26 cellular contexts compared by ENCODE assay signal in genomic region chr1:39949891-39950290, GRCh38. TPM values are rescaled to one million over a fixed set of nuclear protein-coding genes. Genes with fewer than 3 reads are reported as not detected.
"Had no signal": no experiment of that assay in that cellular context is flagged by ENCODE, and none has a peak within 500 bp of the region (broad histone marks: within the 10 kb centered on the region; RNA-seq: fewer than 3 reads in every experiment).

No MANE protein-coding gene starts in this region.

- DNase-seq: activated CD4-positive, alpha-beta T cell treated with anti-CD3 and anti-CD28 coated beads, Interleukin-2, amount 10 ng/mL, durations not matched to agents 24 days and 14 days; activated CD4-positive, alpha-beta T cell treated with anti-CD3 and anti-CD28 coated beads, Interleukin-2, amount 50 U/mL, for 48 hours; activated CD8-positive, alpha-beta T cell treated with anti-CD3 and anti-CD28 coated beads, Interleukin-2, amount 10 ng/mL, durations not matched to agents 7 days and 5 days; activated effector memory CD4-positive, alpha-beta T cell treated with Interleukin-2 at 50 U/mL for 16 hours; activated naive CD4-positive, alpha-beta T cell treated with anti-CD3 and anti-CD28 coated beads, Interleukin-2, amount 10 ng/mL, durations not matched to agents 7 days and 5 days; activated naive CD8-positive, alpha-beta T cell treated with anti-CD3 and anti-CD28 coated beads, Interleukin-2, amount 50 U/mL, for 24 hours; activated T-cell treated with anti-CD3 and anti-CD28 coated beads, Interleukin-2, amount 50 U/mL, for 4 hours; anterior cingulate cortex; IMR-90; MG63; NCI-H1092; NCI-H1436 treated with DMSO at 0.1 percent for 48 hours; NCI-H1694 treated with DMSO at 0.1 percent for 48 hours; NCI-H2029; NCI-H345; NCI-H524 treated with DMSO at 0.1 percent for 48 hours; NK-92 treated with Interleukin-12 subunit alpha and Interleukin-12 subunit beta, amount 100 ng/mL, for 24 hours; OCI-M1; SHP77; SJCRH30; T1000 had no signal

- H3K4me3 ChIP-seq: K562, MG63, SJCRH30, SK-N-MC had no signal

- H3K36me3 ChIP-seq: MG63, SJCRH30 had no signal

- H3K36me3 Mint-ChIP-seq: activated naive CD4-positive, alpha-beta T cell treated with anti-CD3 and anti-CD28 coated beads, Interleukin-2, amount 10 ng/mL, durations not matched to agents 7 days and 5 days; activated naive CD8-positive, alpha-beta T cell; brain had no signal

- H3K4me3 Mint-ChIP-seq: activated CD4-positive, alpha-beta T cell treated with anti-CD3 and anti-CD28 coated beads, Interleukin-2, amount 10 ng/mL, durations not matched to agents 24 days and 14 days; activated CD8-positive, alpha-beta T cell treated with anti-CD3 and anti-CD28 coated beads, Interleukin-2, amount 10 ng/mL, durations not matched to agents 7 days and 5 days; activated naive CD4-positive, alpha-beta T cell treated with anti-CD3 and anti-CD28 coated beads, Interleukin-2, amount 10 ng/mL, durations not matched to agents 7 days and 5 days; activated naive CD8-positive, alpha-beta T cell; activated naive CD8-positive, alpha-beta T cell treated with anti-CD3 and anti-CD28 coated beads, Interleukin-2, amount 50 U/mL, for 24 hours; activated T-cell treated with anti-CD3 and anti-CD28 coated beads, Interleukin-2, amount 50 U/mL, for 4 hours; brain had no signal

- H3K27me3 ChIP-seq: MG63, SJCRH30 had no signal

- H3K9me3 Mint-ChIP-seq: activated CD4-positive, alpha-beta T cell treated with anti-CD3 and anti-CD28 coated beads, Interleukin-2, amount 10 ng/mL, durations not matched to agents 24 days and 14 days; activated naive CD4-positive, alpha-beta T cell treated with anti-CD3 and anti-CD28 coated beads, Interleukin-2, amount 10 ng/mL, durations not matched to agents 7 days and 5 days; activated naive CD8-positive, alpha-beta T cell treated with anti-CD3 and anti-CD28 coated beads, Interleukin-2, amount 50 U/mL, for 24 hours; activated T-cell treated with anti-CD3 and anti-CD28 coated beads, Interleukin-2, amount 50 U/mL, for 4 hours had no signal

- H3K27ac ChIP-seq: SJCRH30, SK-N-MC had no signal

- H3K27ac Mint-ChIP-seq: activated CD4-positive, alpha-beta T cell treated with anti-CD3 and anti-CD28 coated beads, Interleukin-2, amount 10 ng/mL, durations not matched to agents 24 days and 14 days; activated CD8-positive, alpha-beta T cell treated with anti-CD3 and anti-CD28 coated beads, Interleukin-2, amount 10 ng/mL, durations not matched to agents 7 days and 5 days; activated naive CD4-positive, alpha-beta T cell treated with anti-CD3 and anti-CD28 coated beads, Interleukin-2, amount 10 ng/mL, durations not matched to agents 7 days and 5 days; activated naive CD8-positive, alpha-beta T cell; activated naive CD8-positive, alpha-beta T cell treated with anti-CD3 and anti-CD28 coated beads, Interleukin-2, amount 50 U/mL, for 24 hours; brain had no signal

- ATAC-seq: activated CD8-positive, alpha-beta T cell treated with anti-CD3 and anti-CD28 coated beads, Interleukin-2, amount 10 ng/mL, durations not matched to agents 7 days and 5 days; activated naive CD8-positive, alpha-beta T cell treated with anti-CD3 and anti-CD28 coated beads, Interleukin-2, amount 50 U/mL, for 24 hours; activated T-cell treated with anti-CD3 and anti-CD28 coated beads, Interleukin-2, amount 50 U/mL, for 4 hours; K562; Panc1 had no signal

- H3K27me3 Mint-ChIP-seq: activated naive CD8-positive, alpha-beta T cell; brain had no signal

- H3K9me3 ChIP-seq: MG63, SJCRH30 had no signal

RNA-seq across cellular contexts. Expression of gene MYCL, which starts 48.2 kb away (rescaled TPM):
- total RNA-seq: activated CD8-positive, alpha-beta T cell treated with anti-CD3 and anti-CD28 coated beads, Interleukin-2, amount 10 ng/mL, durations not matched to agents 7 days and 5 days had no signal
